9 cellular contexts compared by ENCODE assay signal in genomic region chr13:75088915-75089314, GRCh38.
"Had no signal": no experiment of that assay in that cellular context is flagged by ENCODE, and none has a peak within 500 bp of the region (broad histone marks: within the 10 kb centered on the region; RNA-seq: fewer than 3 reads in every experiment).

No MANE protein-coding gene starts in this region.

- H3K9me3 ChIP-seq: HAP-1 had no signal

- H3K27ac Mint-ChIP-seq: H9, HFFc6 had no signal

- H3K27ac ChIP-seq: GM23248 had no signal

- H3K9me3 Mint-ChIP-seq: H9, HFFc6 had no signal

- H3K36me3 ChIP-seq: HAP-1 had no signal

- H3K9ac ChIP-seq: GM23248 had no signal

- H3K4me3 ChIP-seq: GM23248, HAP-1 had no signal

- H3K4me3 Mint-ChIP-seq: H9, HFFc6 had no signal

- DNase-seq: GM23248, GOT3, H7, H9, HCEC 1CT, HFFc6 had no signal

- ATAC-seq: HCT116 had no signal

- FAIRE-seq: H54 had no signal

- H2AFZ ChIP-seq: GM23248 had no signal
